ENCODE assay signal across 9 cellular contexts in genomic region chr17:74924250-74924948, GRCh38. TPM values are rescaled to one million over a fixed set of nuclear protein-coding genes. Genes with fewer than 3 reads are reported as not detected.
DNase-seq lines count a peak whose midpoint lies in the region; ATAC-seq, FAIRE-seq and TF ChIP-seq lines count a peak whose summit lies in the region.
"Had no signal": no experiment of that assay in that cellular context is flagged by ENCODE, and none has a peak within 500 bp of the region (broad histone marks: within the 10 kb centered on the region; RNA-seq: fewer than 3 reads in every experiment).

Gene OTOP2 (plus strand): TSS chr17:74924273. CDS start chr17:74924633, 360 bp downstream.

- ATAC-seq in memory B cell (ENCODE audit: low read depth) (peak; percentile 32), HG03175 (IDR thresholded peaks at IDR 0.05; ENCODE audit: unreplicated experiment) (no peak), GM18858 (IDR thresholded peaks at IDR 0.05; ENCODE audit: unreplicated experiment) (no peak), esophagus mucosa (no peak)

- H3K4me1 Mint-ChIP-seq in memory B cell, result peaks cover 11% of the 10 kb centered on the region

- DNase-seq in stimulated activated CD4-positive, alpha-beta T cell treated with anti-CD3 and anti-CD28 coated beads, Interleukin-4, amount 100 ng/mL, for 24 hours, result peak; percentile 6
- no peak for DNase-seq in stimulated activated CD4-positive, alpha-beta T cell treated with anti-CD3 and anti-CD28 coated beads, Interleukin-1b, Interleukin-23, amount 100 ng/mL, for 48 hours
- DNase-seq in bronchial epithelial cell (ENCODE audit: low read depth) (no peak), memory B cell (ENCODE audit: low spot score in 2 of 2) (no peak), epidermal melanocyte (ENCODE audit: insufficient read length, low spot score) (no peak)
- DNase-seq: GF-D8 had no signal

- H3K4me3 Mint-ChIP-seq in memory B cell, result peak within 1 kb of the TSS; percentile 57

- H3K9me3 Mint-ChIP-seq in memory B cell, result no peaks in the 10 kb centered on the region

- FAIRE-seq in bronchial epithelial cell (lab: Jason Lieb, UNC), result no peak

- no peak within 1 kb of the TSS for H3K27ac Mint-ChIP-seq in memory B cell

- peak within 1 kb of the TSS; percentile 48 for H3K4me3 ChIP-seq in bronchial epithelial cell (ENCODE audit: low read depth, low read length)

- H3K27me3 Mint-ChIP-seq in memory B cell, result peaks cover 30% of the 10 kb centered on the region

- TF ChIP-seq CTCF in bronchial epithelial cell (IDR thresholded peaks at IDR 0.05; ENCODE audit: insufficient read depth, low read length, severe bottlenecking), result no peak

- no peaks in the 10 kb centered on the region for H3K36me3 Mint-ChIP-seq in memory B cell

- H3K36me3 ChIP-seq in bronchial epithelial cell (ENCODE audit: control insufficient read depth, insufficient read depth, low read length), result no peaks in the 10 kb centered on the region

- peaks cover 17% of the 10 kb centered on the region for H3K27me3 ChIP-seq in bronchial epithelial cell (ENCODE audit: control insufficient read depth, insufficient read depth, low read length)

RNA-seq across cellular contexts. Expression of gene OTOP2, which starts in this region (rescaled TPM):
- total RNA-seq in bronchial epithelial cell, result under 0.01 TPM in 1 of 2 replicates, not detected in the other
- total RNA-seq in esophagus mucosa, result 0.36 TPM
